In genomic region chr11:71118671-71119250, GRCh38 we compare ENCODE assay signal across 1 cellular context.
TF ChIP-seq lines count a peak whose summit lies in the region.

No MANE protein-coding gene starts in this region.

TF ChIP-seq in H1, 55 proteins besides CTCF, POLR2A, EP300 and RAD21 (continued from another document):
- TF ChIP-seq RFX5 (IDR thresholded peaks at IDR 0.05; ENCODE audit: borderline replicate concordance, low read depth, low read length): no peak
- no peak for TF ChIP-seq CHD7 (IDR thresholded peaks at IDR 0.05; ENCODE audit: insufficient replicate concordance, low read length)
TF ChIP-seq in H1: peak in this region for 0.
